ENCODE assay signal across 12 cellular contexts in genomic region chr1:152107984-152108898, GRCh38. TPM values are rescaled to one million over a fixed set of nuclear protein-coding genes. Genes with fewer than 3 reads are reported as not detected.
DNase-seq lines count a peak whose midpoint lies in the region; ATAC-seq and TF ChIP-seq lines count a peak whose summit lies in the region.
"Had no signal": no experiment of that assay in that cellular context is flagged by ENCODE, and none has a peak within 500 bp of the region (broad histone marks: within the 10 kb centered on the region; RNA-seq: fewer than 3 reads in every experiment).

No MANE protein-coding gene starts in this region.

- no peak overlapping the region for H3K27ac Mint-ChIP-seq in activated naive CD4-positive, alpha-beta T cell treated with anti-CD3 and anti-CD28 coated beads for 36 hours
- H3K27ac Mint-ChIP-seq in activated T-helper 1 cell treated with anti-CD3 and anti-CD28 coated beads, Interleukin-12 subunit alpha, Interleukin-12 subunit beta, Interleukin-2, Interleukin-4 antibody, amounts not matched to agents 30 ng/mL and 10 ng/mL and 1 ng/mL, durations not matched to agents 14 hours and 24 hours and 36 hours = no peak overlapping the region
- H3K27ac Mint-ChIP-seq: CD4-positive, CD25-positive, alpha-beta regulatory T cell had no signal

- no peaks in the 10 kb centered on the region for H3K36me3 Mint-ChIP-seq in activated naive CD4-positive, alpha-beta T cell treated with anti-CD3 and anti-CD28 coated beads for 36 hours (ENCODE audit: low read depth)
- H3K36me3 Mint-ChIP-seq in activated T-helper 1 cell treated with anti-CD3 and anti-CD28 coated beads, Interleukin-12 subunit alpha, Interleukin-12 subunit beta, Interleukin-2, Interleukin-4 antibody, amounts not matched to agents 30 ng/mL and 10 ng/mL and 1 ng/mL, durations not matched to agents 14 hours and 24 hours and 36 hours (ENCODE audit: low read depth) = peaks cover 7% of the 10 kb centered on the region
- H3K36me3 Mint-ChIP-seq: CD4-positive, CD25-positive, alpha-beta regulatory T cell had no signal

- CTCF ChIA-PET in activated naive CD4-positive, alpha-beta T cell treated with anti-CD3 and anti-CD28 coated beads for 36 hours (lab: Charles Lee) = interaction anchor here (1.5 to 4.0 kb wide), 3 partner anchors 53 to 76 kb away, joined by 4 to 14 read pairs (median 5); no protein-coding TSS in a partner anchor

- no peak for TF ChIP-seq CTCF in suprapubic skin (IDR thresholded peaks at IDR 0.05)

- H3K4me3 ChIP-seq in right cardiac atrium (ENCODE audit: low read length) (no peak overlapping the region), suprapubic skin (peak overlapping the region; percentile 52)

- no peak for TF ChIP-seq POLR2A in suprapubic skin (IDR thresholded peaks at IDR 0.05)

- peaks cover 4% of the 10 kb centered on the region for H3K4me1 Mint-ChIP-seq in activated naive CD4-positive, alpha-beta T cell treated with anti-CD3 and anti-CD28 coated beads for 36 hours (ENCODE audit: low read depth)
- H3K4me1 Mint-ChIP-seq in activated T-helper 1 cell treated with anti-CD3 and anti-CD28 coated beads, Interleukin-12 subunit alpha, Interleukin-12 subunit beta, Interleukin-2, Interleukin-4 antibody, amounts not matched to agents 30 ng/mL and 10 ng/mL and 1 ng/mL, durations not matched to agents 14 hours and 24 hours and 36 hours (ENCODE audit: low read depth) = peaks cover 12% of the 10 kb centered on the region

- no peak overlapping the region for H3K4me3 Mint-ChIP-seq in activated naive CD4-positive, alpha-beta T cell treated with anti-CD3 and anti-CD28 coated beads for 36 hours
- peak overlapping the region; percentile 43 for H3K4me3 Mint-ChIP-seq in activated T-helper 1 cell treated with anti-CD3 and anti-CD28 coated beads, Interleukin-12 subunit alpha, Interleukin-12 subunit beta, Interleukin-2, Interleukin-4 antibody, amounts not matched to agents 30 ng/mL and 10 ng/mL and 1 ng/mL, durations not matched to agents 14 hours and 24 hours and 36 hours

- TF ChIP-seq EP300 in suprapubic skin (IDR thresholded peaks at IDR 0.05) = no peak

- H3K9me3 ChIP-seq in right cardiac atrium (ENCODE audit: control insufficient read depth, low read length) (peaks cover 2% of the 10 kb centered on the region), suprapubic skin (no peaks in the 10 kb centered on the region)
- H3K9me3 ChIP-seq: vagina had no signal

- ATAC-seq in right cardiac atrium = peak in 1 of 2 donors; percentile 34
- ATAC-seq in HG02852 (IDR thresholded peaks at IDR 0.05; ENCODE audit: unreplicated experiment) = no peak
- no peak for ATAC-seq in GM19023 (IDR thresholded peaks at IDR 0.05; ENCODE audit: unreplicated experiment)

- no peaks in the 10 kb centered on the region for H3K36me3 ChIP-seq in suprapubic skin
- H3K36me3 ChIP-seq: vagina had no signal

- peak; percentile 4 for DNase-seq in activated naive CD4-positive, alpha-beta T cell treated with anti-CD3 and anti-CD28 coated beads for 36 hours
- DNase-seq in activated naive CD4-positive, alpha-beta T cell (lab: John Stamatoyannopoulos, UW) = no peak
- no peak for DNase-seq in activated T-helper 1 cell treated with anti-CD3 and anti-CD28 coated beads, Interleukin-12 subunit alpha, Interleukin-12 subunit beta, Interleukin-2, Interleukin-4 antibody, amounts not matched to agents 30 ng/mL and 10 ng/mL and 1 ng/mL, durations not matched to agents 14 hours and 24 hours and 36 hours (ENCODE audit: low spot score)
- peak; percentile 60 to 77 (median 70) for DNase-seq in right cardiac atrium
- no peak for DNase-seq in suprapubic skin (ENCODE audit: low spot score in 2 of 2)
- DNase-seq in HUDEP-2 (lab: John Stamatoyannopoulos, UW; ENCODE audit: unreplicated experiment in 76 of 76) = no peak
- DNase-seq: MM.1S had no signal

- H3K4me1 ChIP-seq in right cardiac atrium (ENCODE audit: control insufficient read depth, insufficient read depth, low read length) (peaks cover 19% of the 10 kb centered on the region), suprapubic skin (peaks cover 47% of the 10 kb centered on the region)

- intact Hi-C loops in activated naive CD4-positive, alpha-beta T cell treated with anti-CD3 and anti-CD28 coated beads for 36 hours (cut with micrococcal nuclease) = no loop called here
- intact Hi-C loops in activated T-helper 1 cell treated with anti-CD3 and anti-CD28 coated beads, Interleukin-12 subunit alpha, Interleukin-12 subunit beta, Interleukin-2, Interleukin-4 antibody, amounts not matched to agents 30 ng/mL and 10 ng/mL and 1 ng/mL, durations not matched to agents 14 hours and 24 hours and 36 hours (cut with micrococcal nuclease) = no loop called here
- intact Hi-C loops in right cardiac atrium (cut with DNase I) = no loop called here

- H3K27ac ChIP-seq in right cardiac atrium (ENCODE audit: low read length) (no peak overlapping the region), suprapubic skin (no peak overlapping the region)
- H3K27ac ChIP-seq: vagina had no signal

- 9% methylated on average over 69 of the region's 69 CpGs for WGBS in right cardiac atrium
- WGBS in suprapubic skin = 11% methylated on average over 69 of the region's 69 CpGs

- no peaks in the 10 kb centered on the region for H3K9me3 Mint-ChIP-seq in activated naive CD4-positive, alpha-beta T cell treated with anti-CD3 and anti-CD28 coated beads for 36 hours
- H3K9me3 Mint-ChIP-seq in activated T-helper 1 cell treated with anti-CD3 and anti-CD28 coated beads, Interleukin-12 subunit alpha, Interleukin-12 subunit beta, Interleukin-2, Interleukin-4 antibody, amounts not matched to agents 30 ng/mL and 10 ng/mL and 1 ng/mL, durations not matched to agents 14 hours and 24 hours and 36 hours = peaks cover 4% of the 10 kb centered on the region

- H3K27me3 Mint-ChIP-seq in activated naive CD4-positive, alpha-beta T cell treated with anti-CD3 and anti-CD28 coated beads for 36 hours (ENCODE audit: low read depth) = peaks cover 13% of the 10 kb centered on the region
- peaks cover 42% of the 10 kb centered on the region for H3K27me3 Mint-ChIP-seq in activated T-helper 1 cell treated with anti-CD3 and anti-CD28 coated beads, Interleukin-12 subunit alpha, Interleukin-12 subunit beta, Interleukin-2, Interleukin-4 antibody, amounts not matched to agents 30 ng/mL and 10 ng/mL and 1 ng/mL, durations not matched to agents 14 hours and 24 hours and 36 hours (ENCODE audit: insufficient read depth)

- peaks cover 8% of the 10 kb centered on the region for H3K27me3 ChIP-seq in right cardiac atrium (ENCODE audit: control insufficient read depth, insufficient read depth)
- peaks cover 94% of the 10 kb centered on the region for H3K27me3 ChIP-seq in suprapubic skin

RNA-seq across cellular contexts. Expression of gene TCHH, which starts 7.0 kb away (rescaled TPM):
- not detected for total RNA-seq in activated naive CD4-positive, alpha-beta T cell treated with anti-CD3 and anti-CD28 coated beads for 36 hours
- total RNA-seq in activated T-helper 1 cell treated with anti-CD3 and anti-CD28 coated beads, Interleukin-12 subunit alpha, Interleukin-12 subunit beta, Interleukin-2, Interleukin-4 antibody, amounts not matched to agents 30 ng/mL and 10 ng/mL and 1 ng/mL, durations not matched to agents 14 hours and 24 hours and 36 hours = not detected in 2 replicates
- total RNA-seq in right cardiac atrium = under 1 TPM; 0.03 to 0.11 (median 0.10) TPM
- 0.09 TPM for polyA plus RNA-seq in right cardiac atrium
- total RNA-seq in suprapubic skin = 10 to 100 TPM in 3 of 4 donors, 1 to 10 TPM in 1; 7.0 to 71.9 (median 37.2) TPM
- total RNA-seq: CD4-positive, CD25-positive, alpha-beta regulatory T cell had no signal
- polyA plus RNA-seq: CD4-positive, CD25-positive, alpha-beta regulatory T cell had no signal

RNA-seq across cellular contexts. Expression of gene TCHHL1, which starts 19.4 kb away (rescaled TPM):
- total RNA-seq in activated naive CD4-positive, alpha-beta T cell treated with anti-CD3 and anti-CD28 coated beads for 36 hours = not detected
- not detected in 2 replicates for total RNA-seq in activated T-helper 1 cell treated with anti-CD3 and anti-CD28 coated beads, Interleukin-12 subunit alpha, Interleukin-12 subunit beta, Interleukin-2, Interleukin-4 antibody, amounts not matched to agents 30 ng/mL and 10 ng/mL and 1 ng/mL, durations not matched to agents 14 hours and 24 hours and 36 hours
- not detected for total RNA-seq in right cardiac atrium
- polyA plus RNA-seq in right cardiac atrium = not detected
- total RNA-seq in suprapubic skin = 1 to 10 TPM in 3 of 4 donors, not detected in 1; 1.7 to 4.4 (median 3.3) TPM
- total RNA-seq: CD4-positive, CD25-positive, alpha-beta regulatory T cell; cerebellum; vagina had no signal
- polyA plus RNA-seq: CD4-positive, CD25-positive, alpha-beta regulatory T cell had no signal

RNA-seq across cellular contexts. Expression of gene RPTN, which starts 50.8 kb away (rescaled TPM):
- total RNA-seq in activated naive CD4-positive, alpha-beta T cell treated with anti-CD3 and anti-CD28 coated beads for 36 hours = not detected
- total RNA-seq in activated T-helper 1 cell treated with anti-CD3 and anti-CD28 coated beads, Interleukin-12 subunit alpha, Interleukin-12 subunit beta, Interleukin-2, Interleukin-4 antibody, amounts not matched to agents 30 ng/mL and 10 ng/mL and 1 ng/mL, durations not matched to agents 14 hours and 24 hours and 36 hours = not detected in 2 replicates
- total RNA-seq in right cardiac atrium = not detected
- not detected for polyA plus RNA-seq in right cardiac atrium
- 10 to 100 TPM in 3 of 4 donors, 1 to 10 TPM in 1; 9.0 to 40.3 (median 18.2) TPM for total RNA-seq in suprapubic skin
- total RNA-seq: CD4-positive, CD25-positive, alpha-beta regulatory T cell; cerebellum had no signal
- polyA plus RNA-seq: CD4-positive, CD25-positive, alpha-beta regulatory T cell had no signal

Comparison
In these comparisons a context has a peak if more than half of its experiments do, and no peak if none do; other contexts are left out.
1. DNase-seq: peak in activated naive CD4-positive, alpha-beta T cell treated with anti-CD3 and anti-CD28 coated beads for 36 hours (single experiment) and right cardiac atrium (3 of 3); none in activated naive CD4-positive, alpha-beta T cell (0 of 4), activated T-helper 1 cell treated with anti-CD3 and anti-CD28 coated beads, Interleukin-12 subunit alpha, Interleukin-12 subunit beta, Interleukin-2, Interleukin-4 antibody, amounts not matched to agents 30 ng/mL and 10 ng/mL and 1 ng/mL, durations not matched to agents 14 hours and 24 hours and 36 hours (single experiment), suprapubic skin (0 of 2) and HUDEP-2 (0 of 76).